Comparison of ENCODE assay signal across 8 cellular contexts in the genomic region with DNA sequence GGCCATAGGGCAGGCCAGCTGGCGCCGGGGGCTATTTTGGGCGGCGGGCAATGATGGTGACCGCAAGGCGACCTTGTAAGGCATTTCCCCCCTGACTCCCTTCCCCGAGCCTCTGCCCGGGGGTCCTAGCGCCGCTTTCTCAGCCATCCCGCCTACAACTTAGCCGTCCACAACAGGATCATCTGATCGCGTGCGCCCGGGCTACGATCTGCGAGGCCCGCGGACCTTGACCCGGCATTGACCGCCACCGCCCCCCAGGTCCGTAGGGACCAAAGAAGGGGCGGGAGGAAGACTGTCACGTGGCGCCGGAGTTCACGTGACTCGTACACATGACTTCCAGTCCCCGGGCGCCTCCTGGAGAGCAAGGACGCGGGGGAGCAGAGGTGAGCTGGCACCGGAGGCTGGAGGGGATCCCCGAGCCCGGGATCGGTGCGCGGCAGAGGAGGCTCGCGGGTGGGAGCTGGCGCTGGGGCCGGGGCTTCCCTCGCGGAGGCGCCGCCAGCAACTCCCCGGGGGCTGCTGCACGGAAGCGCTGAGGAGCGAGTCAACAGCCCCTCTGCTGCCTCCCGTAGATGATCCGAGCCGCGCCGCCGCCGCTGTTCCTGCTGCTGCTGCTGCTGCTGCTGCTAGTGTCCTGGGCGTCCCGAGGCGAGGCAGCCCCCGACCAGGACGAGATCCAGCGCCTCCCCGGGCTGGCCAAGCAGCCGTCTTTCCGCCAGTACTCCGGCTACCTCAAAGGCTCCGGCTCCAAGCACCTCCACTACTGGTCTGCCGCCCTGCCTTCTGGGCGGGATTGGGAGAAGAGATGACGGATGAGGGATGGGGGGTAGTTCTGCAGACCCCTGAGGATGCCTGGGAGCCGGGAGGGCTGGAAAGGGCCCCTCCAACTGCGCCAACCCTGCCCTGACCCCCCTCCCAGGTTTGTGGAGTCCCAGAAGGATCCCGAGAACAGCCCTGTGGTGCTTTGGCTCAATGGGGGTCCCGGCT. TPM values are rescaled to one million over a fixed set of nuclear protein-coding genes. Genes with fewer than 3 reads are reported as not detected.
A peak's percentile ranks its signal among the peaks of the same experiment; 100 is the strongest.
DNase-seq lines count a peak whose midpoint lies in the region; TF ChIP-seq lines count a peak whose summit lies in the region.

A gene (plus strand): TSS at position 339 of the 987 bp plus-strand sequence. CDS start 234 bp downstream, at position 573.
A gene with protein sequence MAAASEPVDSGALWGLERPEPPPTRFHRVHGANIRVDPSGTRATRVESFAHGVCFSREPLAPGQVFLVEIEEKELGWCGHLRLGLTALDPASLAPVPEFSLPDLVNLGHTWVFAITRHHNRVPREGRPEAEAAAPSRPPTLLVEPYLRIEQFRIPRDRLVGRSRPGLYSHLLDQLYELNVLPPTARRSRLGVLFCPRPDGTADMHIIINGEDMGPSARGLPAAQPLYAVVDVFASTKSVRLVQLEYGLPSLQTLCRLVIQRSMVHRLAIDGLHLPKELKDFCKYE (minus strand): TSS at position 212 of the 987 bp plus-strand sequence. CDS start 217 bp downstream, outside the sequence.

- WGBS in tibial nerve, 2 donors = 1 to 2% methylated on average over 42 to 49 of the region's 77 CpGs

- POLR2A ChIA-PET in HEK293T (lab: Yijun Ruan, JAX) = interaction anchor here (0.6 to 5.6 kb wide), 5 partner anchors 9 to 58 kb away, joined by 3 to 30 read pairs (median 4); a partner anchor contains a TSS

- H3K4me3 ChIP-seq in adipocyte (ENCODE audit: low read length) (peak within 1 kb of the TSS; percentile 82), tibial nerve (peak within 1 kb of the TSS; percentile 60 to 85 (median 66))

- CTCF ChIA-PET in HEK293T (lab: Yijun Ruan, JAX) = no interaction called here

- H3K27ac ChIP-seq in tibial nerve = peak within 1 kb of the TSS; percentile 47 to 86 (median 84)

- no peak for TF ChIP-seq CTCF in tibial nerve (IDR thresholded peaks at IDR 0.05)

- H3K36me3 ChIP-seq in adipocyte (ENCODE audit: control insufficient read depth, insufficient read depth, low read length, severe bottlenecking) = peaks cover 14% of the 10 kb centered on the region
- peaks cover 0 to 64% (median 25%) of the 10 kb centered on the region in 3 donors for H3K36me3 ChIP-seq in tibial nerve

- H3K9me3 ChIP-seq in adipocyte (ENCODE audit: control insufficient read depth, low read length) = no peaks in the 10 kb centered on the region
- no peaks in the 10 kb centered on the region for H3K9me3 ChIP-seq in tibial nerve

- peak within 1 kb of the TSS; percentile 83 for H3K9ac ChIP-seq in adipocyte (ENCODE audit: low read length)

- H3K27me3 ChIP-seq in adipocyte (replicated peaks; ENCODE audit: control insufficient read depth, insufficient read depth, low read length) (no peaks in the 10 kb centered on the region), tibial nerve (no peaks in the 10 kb centered on the region)

- peaks cover 20% of the 10 kb centered on the region for H3K4me1 ChIP-seq in adipocyte (ENCODE audit: control insufficient read depth, insufficient read depth, low read length)
- peaks cover 0 to 36% (median 20%) of the 10 kb centered on the region in 4 donors for H3K4me1 ChIP-seq in tibial nerve

- TF ChIP-seq POLR2A in tibial nerve (IDR thresholded peaks at IDR 0.05) = peak in 1 of 2 donors; percentile 58

- DNase-seq in GM04504 (ENCODE audit: low read depth) (peak; percentile 82), HEK293T (ENCODE audit: extremely low spot score) (peak; percentile 89), NAMALWA (ENCODE audit: low spot score) (peak; percentile 90), SW 1271 (lab: John Stamatoyannopoulos, UW) (peak; percentile 68 to 85), adipocyte (ENCODE audit: low read depth) (peak; percentile 94), cardiac septum (ENCODE audit: low spot score) (peak; percentile 97), pons (ENCODE audit: low spot score) (peak; percentile 86), tibial nerve (ENCODE audit: low spot score in 2 of 2) (peak; percentile 95 to 96)

- intact Hi-C loops in cardiac septum (cut with DNase I) = loop anchor here (1.0 to 2.0 kb wide), 2 partner anchors 44 to 80 kb away; no protein-coding TSS in a partner anchor

- peak; percentile 81 to 96 for TF ChIP-seq EP300 in tibial nerve (IDR thresholded peaks at IDR 0.05)

TF ChIP-seq in HEK293T, 16 proteins besides CTCF, POLR2A, EP300 and RAD21:
- TF ChIP-seq BHLHE40 (IDR thresholded peaks at IDR 0.05; ENCODE audit: borderline replicate concordance) (no peak), FOXM1 (IDR thresholded peaks at IDR 0.05; ENCODE audit: borderline replicate concordance) (peak; percentile 79; the same call in 1 of the 2 replicates), ELF4 (IDR thresholded peaks at IDR 0.05) (peak; percentile 63), L3MBTL2 (conservative IDR thresholded peaks at IDR 0.05) (peak; percentile 92), FOXK2 (IDR thresholded peaks at IDR 0.05) (no peak), HDGF (IDR thresholded peaks at IDR 0.05; ENCODE audit: borderline replicate concordance) (no peak), SUZ12 (IDR thresholded peaks at IDR 0.05) (no peak), ARNT (IDR thresholded peaks at IDR 0.05) (0 out of 2 replicates have a peak, but pooled peaks have one; percentile 33), LEF1 (IDR thresholded peaks at IDR 0.05; ENCODE audit: borderline replicate concordance) (no peak), CTBP1 (IDR thresholded peaks at IDR 0.05; ENCODE audit: borderline replicate concordance) (no peak), SP1 (IDR thresholded peaks at IDR 0.05) (no peak), TARDBP (IDR thresholded peaks at IDR 0.05) (no peak), NFRKB (IDR thresholded peaks at IDR 0.05) (0 out of 2 replicates have a peak, but pooled peaks have one; percentile 15), FOXA1 (IDR thresholded peaks at IDR 0.05) (no peak), ZNF384 (IDR thresholded peaks at IDR 0.05) (no peak)
- TF ChIP-seq, protein P1, sequence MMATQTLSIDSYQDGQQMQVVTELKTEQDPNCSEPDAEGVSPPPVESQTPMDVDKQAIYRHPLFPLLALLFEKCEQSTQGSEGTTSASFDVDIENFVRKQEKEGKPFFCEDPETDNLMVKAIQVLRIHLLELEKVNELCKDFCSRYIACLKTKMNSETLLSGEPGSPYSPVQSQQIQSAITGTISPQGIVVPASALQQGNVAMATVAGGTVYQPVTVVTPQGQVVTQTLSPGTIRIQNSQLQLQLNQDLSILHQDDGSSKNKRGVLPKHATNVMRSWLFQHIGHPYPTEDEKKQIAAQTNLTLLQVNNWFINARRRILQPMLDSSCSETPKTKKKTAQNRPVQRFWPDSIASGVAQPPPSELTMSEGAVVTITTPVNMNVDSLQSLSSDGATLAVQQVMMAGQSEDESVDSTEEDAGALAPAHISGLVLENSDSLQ (IDR thresholded peaks at IDR 0.05) = no peak
TF ChIP-seq in HEK293T: peak in this region for 5.

RNA-seq across cellular contexts. Expression of the first gene that starts in this region (rescaled TPM):
- 111 TPM for total RNA-seq in cardiac septum
- 10 to 100 TPM; 50.4 to 87.3 (median 71.7) TPM for total RNA-seq in tibial nerve

RNA-seq across cellular contexts. Expression of the second gene that starts in this region (rescaled TPM):
- total RNA-seq in cardiac septum = 7.6 TPM
- total RNA-seq in tibial nerve = 10 to 100 TPM in 3 of 4 donors, 1 to 10 TPM in 1; 7.7 to 42.9 (median 15.6) TPM

Comparison
In these comparisons a context has a peak if more than half of its experiments do, and no peak if none do; other contexts are left out.
1. Peak in every context shown above with its lines: DNase-seq, H3K4me3 ChIP-seq and H3K27ac ChIP-seq.